8 cellular contexts compared by ENCODE assay signal in the genomic region with DNA sequence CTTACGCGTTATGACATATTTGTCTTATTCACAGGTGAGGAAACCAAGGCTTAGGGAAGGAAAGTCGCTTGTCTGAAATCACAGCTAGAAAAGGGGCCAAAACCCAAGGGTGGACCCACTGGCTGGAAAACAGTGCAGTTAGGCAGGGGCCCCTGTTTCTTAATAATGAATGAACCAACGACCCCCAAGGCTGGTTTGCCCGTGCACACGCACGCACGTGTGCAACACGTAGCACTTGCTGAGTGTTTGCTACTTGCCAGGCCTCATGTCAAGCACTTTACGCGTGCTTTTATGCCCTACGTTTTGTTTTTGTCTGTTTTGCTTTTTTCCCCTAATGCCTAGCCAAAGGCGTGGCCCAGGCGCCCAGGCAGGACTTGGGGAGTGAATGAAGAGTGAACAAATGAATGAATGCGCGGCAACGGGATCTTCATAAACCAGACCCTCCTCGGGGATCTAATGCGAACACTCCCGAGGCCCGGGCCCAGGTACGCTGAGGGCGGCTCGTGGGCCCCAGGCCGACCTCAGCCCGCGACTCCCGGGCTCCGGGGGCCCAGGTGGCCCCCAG. TPM values are rescaled to one million over a fixed set of nuclear protein-coding genes. Genes with fewer than 3 reads are reported as not detected.
A peak's percentile ranks its signal among the peaks of the same experiment; 100 is the strongest.
DNase-seq lines count a peak whose midpoint lies in the region; ATAC-seq and TF ChIP-seq lines count a peak whose summit lies in the region.

No MANE protein-coding gene starts in this region.

- H3K27ac ChIP-seq in left lung: peak overlapping the region in 1 of 2 donors; percentile 85
- peak overlapping the region in 1 of 2 donors; percentile 85 for H3K27ac ChIP-seq in testis

- H3K4me1 ChIP-seq in left lung: peaks cover 9 to 42% of the 10 kb centered on the region in 2 donors
- H3K4me1 ChIP-seq in testis: peaks cover 13% of the 10 kb centered on the region

- DNase-seq in GM12865 (ENCODE audit: low read depth): no peak
- no peak for DNase-seq in astrocyte of the spinal cord (ENCODE audit: low read depth, low spot score)
- no peak for DNase-seq in left lung
- peak; percentile 37 for DNase-seq in testis
- DNase-seq in SW 1271 (lab: John Stamatoyannopoulos, UW): no peak
- DNase-seq in NCI-H2029 treated with DMSO at 0.1 percent for 48 hours (lab: John Stamatoyannopoulos, UW): no peak
- DNase-seq in SKM-1 (lab: John Stamatoyannopoulos, UW; ENCODE audit: unreplicated experiment): no peak

- peak overlapping the region; percentile 69 for H3K4me3 ChIP-seq in GM12865 (ENCODE audit: low read depth, low read length)
- peak overlapping the region; percentile 92 for H3K4me3 ChIP-seq in astrocyte of the spinal cord (ENCODE audit: low read depth, low read length)
- H3K4me3 ChIP-seq in left lung: peak overlapping the region; percentile 93 to 98
- peak overlapping the region; percentile 96 to 98 for H3K4me3 ChIP-seq in testis

- peak; percentile 36 for ATAC-seq in left lung

- no peaks in the 10 kb centered on the region for H3K36me3 Mint-ChIP-seq in IgD-negative memory B cell

- no peaks in the 10 kb centered on the region for H3K9me3 Mint-ChIP-seq in IgD-negative memory B cell

- peaks cover 22 to 32% (median 25%) of the 10 kb centered on the region in 3 donors for H3K4me1 Mint-ChIP-seq in IgD-negative memory B cell

- no peak for TF ChIP-seq POLR2A in testis (IDR thresholded peaks at IDR 0.05)

- intact Hi-C loops in left lung (cut with DNase I) (no loop called here), testis (cut with DNase I; ENCODE audit: low total_unique reads) (no loop called here)

- H3K27me3 ChIP-seq in left lung (no peaks in the 10 kb centered on the region), testis (no peaks in the 10 kb centered on the region)

- H3K9me3 ChIP-seq in left lung (no peaks in the 10 kb centered on the region), testis (no peaks in the 10 kb centered on the region)

- H3K27ac Mint-ChIP-seq in IgD-negative memory B cell: peak overlapping the region; percentile 90 to 98 (median 94)

- no peak for TF ChIP-seq CTCF in GM12865 (IDR thresholded peaks at IDR 0.05; ENCODE audit: insufficient read depth, low read depth, low read length, missing control alignments)
- TF ChIP-seq CTCF in astrocyte of the spinal cord (IDR thresholded peaks at IDR 0.05; ENCODE audit: low read depth, low read length): no peak
- no peak for TF ChIP-seq CTCF in left lung (IDR thresholded peaks at IDR 0.05)
- no peak for TF ChIP-seq CTCF in testis (IDR thresholded peaks at IDR 0.05)

- in situ Hi-C loops in astrocyte of the spinal cord (cut with HindIII; ENCODE audit: low sequenced_read_pairs): no loop called here

- H3K27me3 Mint-ChIP-seq in IgD-negative memory B cell: no peaks in the 10 kb centered on the region

- peak overlapping the region; percentile 81 to 94 (median 84) for H3K4me3 Mint-ChIP-seq in IgD-negative memory B cell

- H3K36me3 ChIP-seq in left lung (no peaks in the 10 kb centered on the region), testis (ENCODE audit: low read depth, missing control alignments) (no peaks in the 10 kb centered on the region)

- 20 to 30% methylated on average over 16 to 29 of the region's 29 CpGs for WGBS in testis, 2 donors

RNA-seq across cellular contexts. Expression of gene USP10, which starts 0.6 kb away (rescaled TPM):
- polyA plus RNA-seq in IgD-negative memory B cell (95.8 TPM), testis (ENCODE audit: insufficient read depth, low read depth, low replicate concordance) (53.6 TPM)
- total RNA-seq in left lung (10 to 100 TPM; 57.4 to 77.3 TPM), testis (100 to 1,000 TPM; 101 to 108 TPM)

RNA-seq across cellular contexts. Expression of gene KLHL36, which starts 50.9 kb away (rescaled TPM):
- polyA plus RNA-seq in IgD-negative memory B cell (34.1 TPM), testis (ENCODE audit: insufficient read depth, low read depth, low replicate concordance) (75.1 TPM)
- total RNA-seq in left lung (10 to 100 TPM; 44.7 to 50.9 TPM), testis (100 to 1,000 TPM; 113 to 129 TPM)
